9 cellular contexts compared by ENCODE assay signal in genomic region chr3:49461443-49462171, GRCh38. TPM values are rescaled to one million over a fixed set of nuclear protein-coding genes. Genes with fewer than 3 reads are reported as not detected.
DNase-seq lines count a peak whose midpoint lies in the region; ATAC-seq and TF ChIP-seq lines count a peak whose summit lies in the region.
"Had no signal": no experiment of that assay in that cellular context is flagged by ENCODE, and none has a peak within 500 bp of the region (broad histone marks: within the 10 kb centered on the region; RNA-seq: fewer than 3 reads in every experiment).

No MANE protein-coding gene starts in this region.

- intact Hi-C loops in mucosa of descending colon (cut with DNase I, micrococcal nuclease): no loop called here

- H3K4me1 ChIP-seq in CD8-positive, alpha-beta memory T cell (ENCODE audit: insufficient read depth, low read length): no peaks in the 10 kb centered on the region
- peaks cover 35% of the 10 kb centered on the region for H3K4me1 ChIP-seq in NT2/D1 (ENCODE audit: insufficient read depth, insufficient read length)
- H3K4me1 ChIP-seq in mucosa of descending colon (ENCODE audit: low read depth): peaks cover 10% of the 10 kb centered on the region

- no peak overlapping the region for H3K4me3 ChIP-seq in CD8-positive, alpha-beta memory T cell (ENCODE audit: low read length)
- H3K4me3 ChIP-seq in NT2/D1 (ENCODE audit: insufficient read length, low read depth) (peak overlapping the region; percentile 16), mucosa of descending colon (no peak overlapping the region)

- peak; percentile 64 for ATAC-seq in mucosa of descending colon
- ATAC-seq: CD8-positive, alpha-beta T cell had no signal

- CTCF ChIA-PET in CD8-positive, alpha-beta memory T cell (lab: Charles Lee): interaction anchor here (1.1 to 2.0 kb wide), 2 partner anchors 9 to 12 kb away, joined by 3 to 8 read pairs; partner anchors contain the start of gene DAG1

- no peak for DNase-seq in CD8-positive, alpha-beta memory T cell
- DNase-seq in NT2/D1 (ENCODE audit: low read depth, low spot score) (peak; percentile 84), endothelial cell (ENCODE audit: low spot score) (no peak), mucosa of descending colon (no peak), NCI-H187 treated with DMSO at 0.1 percent for 48 hours (lab: John Stamatoyannopoulos, UW) (no peak), erythroblast (lab: John Stamatoyannopoulos, UW) (no peak), NCI-H2081 treated with DMSO at 0.1 percent for 48 hours (lab: John Stamatoyannopoulos, UW) (no peak), superior temporal gyrus (ENCODE audit: extremely low spot score) (no peak)
- DNase-seq: CD8-positive, alpha-beta T cell had no signal

- H3K36me3 Mint-ChIP-seq in CD8-positive, alpha-beta memory T cell: no peaks in the 10 kb centered on the region
- no peaks in the 10 kb centered on the region for H3K36me3 Mint-ChIP-seq in endothelial cell (ENCODE audit: low read depth, unreplicated experiment)
- H3K36me3 Mint-ChIP-seq: CD8-positive, alpha-beta T cell had no signal

- H3K4me1 Mint-ChIP-seq in CD8-positive, alpha-beta memory T cell: no peaks in the 10 kb centered on the region
- H3K4me1 Mint-ChIP-seq in endothelial cell (ENCODE audit: unreplicated experiment): peaks cover 23% of the 10 kb centered on the region

- no peaks in the 10 kb centered on the region for H3K27me3 Mint-ChIP-seq in CD8-positive, alpha-beta memory T cell
- peaks cover 6% of the 10 kb centered on the region for H3K27me3 Mint-ChIP-seq in endothelial cell (ENCODE audit: unreplicated experiment)

- TF ChIP-seq CTCF in endothelial cell (IDR thresholded peaks at IDR 0.05; ENCODE audit: unreplicated experiment) (no peak), mucosa of descending colon (IDR thresholded peaks at IDR 0.05) (no peak)

- H3K4me3 Mint-ChIP-seq in CD8-positive, alpha-beta memory T cell: no peak overlapping the region
- H3K4me3 Mint-ChIP-seq in endothelial cell (ENCODE audit: unreplicated experiment): no peak overlapping the region
- H3K4me3 Mint-ChIP-seq: CD8-positive, alpha-beta T cell had no signal

- H3K27ac Mint-ChIP-seq in CD8-positive, alpha-beta memory T cell: peak overlapping the region in 1 of 8 donors; percentile 58
- peak overlapping the region; percentile 57 for H3K27ac Mint-ChIP-seq in endothelial cell (ENCODE audit: unreplicated experiment)
- H3K27ac Mint-ChIP-seq: CD8-positive, alpha-beta T cell had no signal

- POLR2A ChIA-PET in CD8-positive, alpha-beta memory T cell (lab: Charles Lee): no interaction called here

- TF ChIP-seq POLR2A in erythroblast (IDR thresholded peaks at IDR 0.05; ENCODE audit: low read length): no peak

- no peaks in the 10 kb centered on the region for H3K27me3 ChIP-seq in CD8-positive, alpha-beta memory T cell (ENCODE audit: insufficient read depth, low read length, poor library complexity, severe bottlenecking)
- no peaks in the 10 kb centered on the region for H3K27me3 ChIP-seq in NT2/D1 (ENCODE audit: insufficient read depth, insufficient read length)

- H3K27ac ChIP-seq in CD8-positive, alpha-beta memory T cell (ENCODE audit: low read depth, low read length): peak overlapping the region; percentile 16

- H3K9ac ChIP-seq in NT2/D1 (ENCODE audit: insufficient read length, low read depth): peak overlapping the region; percentile 80

- H3K36me3 ChIP-seq in CD8-positive, alpha-beta memory T cell (ENCODE audit: insufficient read depth, low read length): no peaks in the 10 kb centered on the region
- no peaks in the 10 kb centered on the region for H3K36me3 ChIP-seq in NT2/D1 (ENCODE audit: insufficient read depth, insufficient read length, low read length)
- H3K36me3 ChIP-seq in mucosa of descending colon (ENCODE audit: low read depth): no peaks in the 10 kb centered on the region

- H3K9me3 ChIP-seq in CD8-positive, alpha-beta memory T cell (ENCODE audit: low read length): no peaks in the 10 kb centered on the region
- H3K9me3 ChIP-seq in NT2/D1 (ENCODE audit: insufficient read depth, low read length) (no peaks in the 10 kb centered on the region), mucosa of descending colon (no peaks in the 10 kb centered on the region)

- H3K9me3 Mint-ChIP-seq in CD8-positive, alpha-beta memory T cell: no peaks in the 10 kb centered on the region
- H3K9me3 Mint-ChIP-seq in endothelial cell (ENCODE audit: unreplicated experiment): no peaks in the 10 kb centered on the region
- H3K9me3 Mint-ChIP-seq: CD8-positive, alpha-beta T cell had no signal

RNA-seq across cellular contexts. Expression of gene DAG1, which starts 8.5 kb away (rescaled TPM):
- 10 to 100 TPM; 20.9 to 21.2 TPM for total RNA-seq in CD8-positive, alpha-beta memory T cell
- polyA plus RNA-seq in CD8-positive, alpha-beta memory T cell: 7.5 TPM
- 54.8 TPM for total RNA-seq in endothelial cell (ENCODE audit: unreplicated experiment)
- 10 to 100 TPM; 76.9 to 97.3 (median 88.8) TPM for total RNA-seq in mucosa of descending colon

RNA-seq across cellular contexts. Expression of gene NICN1, which starts 32.5 kb away (rescaled TPM):
- 10 to 100 TPM; 12.2 to 12.3 TPM for total RNA-seq in CD8-positive, alpha-beta memory T cell
- 7.0 TPM for polyA plus RNA-seq in CD8-positive, alpha-beta memory T cell
- total RNA-seq in endothelial cell (ENCODE audit: unreplicated experiment) (30.0 TPM), mucosa of descending colon (10 to 100 TPM in 2 of 3 donors, 1 to 10 TPM in 1; 8.8 to 19.4 (median 17.7) TPM)

RNA-seq across cellular contexts. Expression of gene AMT, which starts 39.3 kb away (rescaled TPM):
- 1 to 10 TPM; 1.3 to 1.6 TPM for total RNA-seq in CD8-positive, alpha-beta memory T cell
- 0.62 TPM for polyA plus RNA-seq in CD8-positive, alpha-beta memory T cell
- 11.9 TPM for total RNA-seq in endothelial cell (ENCODE audit: unreplicated experiment)
- total RNA-seq in mucosa of descending colon: 10 to 100 TPM; 15.8 to 36.3 (median 22.9) TPM

RNA-seq across cellular contexts. Expression of gene TCTA, which starts 49.4 kb away (rescaled TPM):
- 10 to 100 TPM; 21.3 to 23.2 TPM for total RNA-seq in CD8-positive, alpha-beta memory T cell
- polyA plus RNA-seq in CD8-positive, alpha-beta memory T cell: 38.4 TPM
- total RNA-seq in endothelial cell (ENCODE audit: unreplicated experiment) (17.3 TPM), mucosa of descending colon (10 to 100 TPM; 31.6 to 44.4 (median 43.5) TPM)

RNA-seq across cellular contexts. Expression of gene RHOA, which starts 49.8 kb away (rescaled TPM):
- total RNA-seq in CD8-positive, alpha-beta memory T cell: 100 to 1,000 TPM; 478 to 506 TPM
- polyA plus RNA-seq in CD8-positive, alpha-beta memory T cell: 678 TPM
- total RNA-seq in endothelial cell (ENCODE audit: unreplicated experiment): 583 TPM
- total RNA-seq in mucosa of descending colon: 100 to 1,000 TPM; 358 to 430 (median 419) TPM
